ENCODE assay signal across 5 cellular contexts in genomic region chrX:145848857-145849256, GRCh38. TPM values are rescaled to one million over a fixed set of nuclear protein-coding genes. Genes with fewer than 3 reads are reported as not detected.
"Had no signal": no experiment of that assay in that cellular context is flagged by ENCODE, and none has a peak within 500 bp of the region (broad histone marks: within the 10 kb centered on the region; RNA-seq: fewer than 3 reads in every experiment).

No MANE protein-coding gene starts in this region.

- H3K4me3 Mint-ChIP-seq: GM23338 had no signal

- H3K4me3 ChIP-seq: GM23338 had no signal

- DNase-seq: H9, HCEC 1CT, IMR-90 had no signal

- H3K27ac Mint-ChIP-seq: GM23338 had no signal

RNA-seq across cellular contexts. Expression of gene SLITRK2, which starts 31.2 kb away (rescaled TPM):
- total RNA-seq: HT-29, IMR-90 had no signal
- polyA plus RNA-seq: IMR-90 had no signal
